ENCODE assay signal across 8 cellular contexts in genomic region chr19:18542936-18543813, GRCh38. TPM values are rescaled to one million over a fixed set of nuclear protein-coding genes. Genes with fewer than 3 reads are reported as not detected.
DNase-seq lines count a peak whose midpoint lies in the region; ATAC-seq, FAIRE-seq and TF ChIP-seq lines count a peak whose summit lies in the region.

Gene FKBP8, minus strand, starts transcription at chr19:18543573. Its CDS starts 1,603 bp downstream, at chr19:18541970.

- H3K27ac ChIP-seq in Peyer's patch (peak within 1 kb of the TSS; percentile 91 to 96 (median 94)), muscle layer of duodenum (ENCODE audit: low read length) (peak within 1 kb of the TSS; percentile 56)

- no peak for FAIRE-seq in D721Med (lab: Jason Lieb, UNC)

- TF ChIP-seq CTCF in D721Med (IDR thresholded peaks at IDR 0.05; ENCODE audit: insufficient read depth, missing control alignments) (no peak), Peyer's patch (IDR thresholded peaks at IDR 0.05) (no peak)

- H3K4me1 ChIP-seq in Peyer's patch (peaks cover 0 to 17% (median 9%) of the 10 kb centered on the region in 4 donors), muscle layer of duodenum (ENCODE audit: control insufficient read depth in 1 of 2, insufficient read depth in 2 of 2, low read length in 2 of 2) (peaks cover 5 to 21% of the 10 kb centered on the region in 2 donors)

- peaks cover 0 to 28% (median 0%) of the 10 kb centered on the region in 3 donors for H3K36me3 ChIP-seq in Peyer's patch
- H3K36me3 ChIP-seq in muscle layer of duodenum (ENCODE audit: control insufficient read depth in 1 of 2, insufficient read depth in 2 of 2, low read length in 2 of 2) = peaks cover 14 to 29% of the 10 kb centered on the region in 2 donors

- in situ Hi-C loops in KBM-7 (cut with MboI; ENCODE audit: low pct_unique_long_range_greater_than_20kb, low sequenced_read_pairs) = no loop called here

- no peak for TF ChIP-seq POLR2A in Peyer's patch (IDR thresholded peaks at IDR 0.05)

- H3K4me3 ChIP-seq in Peyer's patch = peak within 1 kb of the TSS; percentile 87 to 98 (median 92)
- H3K4me3 ChIP-seq in muscle layer of duodenum (ENCODE audit: low read depth in 1 of 2, low read length in 2 of 2) = peak within 1 kb of the TSS; percentile 60 to 63

- no peaks in the 10 kb centered on the region for H3K27me3 ChIP-seq in Peyer's patch
- H3K27me3 ChIP-seq in muscle layer of duodenum (ENCODE audit: low read depth, low read length) = no peaks in the 10 kb centered on the region

- H3K9me3 ChIP-seq in Peyer's patch (no peaks in the 10 kb centered on the region), muscle layer of duodenum (ENCODE audit: control insufficient read depth in 1 of 2, low read length in 2 of 2) (no peaks in the 10 kb centered on the region)

- peak; percentile 98 for DNase-seq in D721Med (ENCODE audit: insufficient read length, low spot score)
- peak; percentile 83 for DNase-seq in KBM-7
- DNase-seq in Peyer's patch = peak; percentile 94 to 98 (median 96)
- peak; percentile 96 to 97 for DNase-seq in activated T-cell treated with anti-CD3 and anti-CD28 coated beads, Interleukin-2, amount 50 U/mL, for 48 hours
- DNase-seq in stimulated activated CD8-positive, alpha-beta memory T cell treated with anti-CD3 and anti-CD28 coated beads, Interleukin-7, amount 100 ng/mL, for 1 hour (ENCODE audit: low read depth in 2 of 2) = peak; percentile 85 to 89

- ATAC-seq in GM21619 (IDR thresholded peaks at IDR 0.05; ENCODE audit: unreplicated experiment) = peak; percentile 83
- ATAC-seq in esophagus mucosa = peak; percentile 94

RNA-seq across cellular contexts. Expression of gene FKBP8, which starts in this region (rescaled TPM):
- 100 to 1,000 TPM; 231 to 333 (median 264) TPM for total RNA-seq in Peyer's patch
- total RNA-seq in esophagus mucosa = 125 TPM

Comparison
In these comparisons a context has a peak if more than half of its experiments do, and no peak if none do; other contexts are left out.
1. Peak in every context shown above with its lines: DNase-seq, ATAC-seq, H3K4me3 ChIP-seq and H3K27ac ChIP-seq.